Comparison of ENCODE assay signal across 17 cellular contexts in genomic region chr12:122687091-122687490, GRCh38. TPM values are rescaled to one million over a fixed set of nuclear protein-coding genes. Genes with fewer than 3 reads are reported as not detected.
A peak's percentile ranks its signal among the peaks of the same experiment; 100 is the strongest.
DNase-seq lines count a peak whose midpoint lies in the region; ATAC-seq and TF ChIP-seq lines count a peak whose summit lies in the region.
"Had no signal": no experiment of that assay in that cellular context is flagged by ENCODE, and none has a peak within 500 bp of the region (broad histone marks: within the 10 kb centered on the region; RNA-seq: fewer than 3 reads in every experiment).

No MANE protein-coding gene starts in this region.

- H3K36me3 ChIP-seq in fibroblast of lung (ENCODE audit: control insufficient read depth, insufficient read depth, low read length), result no peaks in the 10 kb centered on the region
- no peaks in the 10 kb centered on the region for H3K36me3 ChIP-seq in thyroid gland
- H3K36me3 ChIP-seq: tibial artery had no signal

- ATAC-seq in HG03378 (IDR thresholded peaks at IDR 0.05; ENCODE audit: unreplicated experiment) (no peak), HG03175 (IDR thresholded peaks at IDR 0.05; ENCODE audit: unreplicated experiment) (no peak)
- ATAC-seq: Right ventricle myocardium inferior had no signal

- no peak overlapping the region for H3K27ac ChIP-seq in fibroblast of lung (ENCODE audit: insufficient read depth, low read length)
- peak overlapping the region in 2 of 3 donors; percentile 75 to 93 for H3K27ac ChIP-seq in thyroid gland
- H3K27ac ChIP-seq: epithelial cell of prostate, tibial artery had no signal

- no peaks in the 10 kb centered on the region for H3K9me3 ChIP-seq in fibroblast of lung (ENCODE audit: control insufficient read depth, insufficient read depth, low read depth, low read length)
- no peaks in the 10 kb centered on the region for H3K9me3 ChIP-seq in thyroid gland
- H3K9me3 ChIP-seq: tibial artery had no signal

- no peaks in the 10 kb centered on the region for H3K27me3 ChIP-seq in fibroblast of lung (ENCODE audit: control insufficient read depth, insufficient read depth, low read length)
- no peaks in the 10 kb centered on the region for H3K27me3 ChIP-seq in thyroid gland
- H3K27me3 ChIP-seq: tibial artery had no signal

- TF ChIP-seq CTCF in fibroblast of lung (conservative IDR thresholded peaks at IDR 0.05 in 1 of 2, IDR thresholded peaks at IDR 0.05 in 1 of 2; ENCODE audit: low read depth in 1 of 2, low read length in 2 of 2) (no peak), thyroid gland (IDR thresholded peaks at IDR 0.05) (no peak)

- H3K79me2 ChIP-seq in fibroblast of lung (ENCODE audit: control insufficient read depth, insufficient read depth, low read length), result no peaks in the 10 kb centered on the region

- no peak overlapping the region for H3K4me3 ChIP-seq in fibroblast of lung (replicated peaks in 1 of 4; ENCODE audit: control extremely low read depth in 1 of 4, insufficient read depth in 1 of 4, low read depth in 3 of 4, low read length in 4 of 4)
- H3K4me3 ChIP-seq in thyroid gland (replicated peaks in 1 of 3), result no peak overlapping the region
- H3K4me3 ChIP-seq: tibial artery had no signal

- H3K4me2 ChIP-seq in fibroblast of lung (ENCODE audit: extremely low read depth, insufficient read depth, low read length), result no peak overlapping the region

- intact Hi-C loops in thyroid gland (cut with DNase I), result no loop called here

- DNase-seq in NCI-H1436 (lab: John Stamatoyannopoulos, UW), result peak; percentile 1
- DNase-seq in NCI-H1436 treated with DMSO at 0.1 percent for 48 hours (lab: John Stamatoyannopoulos, UW), result no peak
- DNase-seq in NCI-H345 (lab: John Stamatoyannopoulos, UW), result peak; percentile 55
- DNase-seq in fibroblast of lung (ENCODE audit: low read depth in 2 of 2), result peak; percentile 20 to 33
- peak; percentile 94 to 95 for DNase-seq in thyroid gland
- no peak for DNase-seq in amniotic stem cell (lab: John Stamatoyannopoulos, UW)
- DNase-seq: Caco-2, caudate nucleus, NCI-H446 treated with DMSO at 0.1 percent for 48 hours, nucleus accumbens had no signal

- TF ChIP-seq POLR2A in thyroid gland (IDR thresholded peaks at IDR 0.05), result peak in 1 of 2 donors; percentile 11

- 25 to 42% methylated on average over 6 of the region's 6 CpGs for WGBS in thyroid gland, 2 donors

- H4K20me1 ChIP-seq in fibroblast of lung (ENCODE audit: control insufficient read depth, extremely low read depth, insufficient read depth, low read length), result no peaks in the 10 kb centered on the region

- H2AFZ ChIP-seq in fibroblast of lung (ENCODE audit: low read length), result no peak overlapping the region

- H3K4me1 ChIP-seq in fibroblast of lung (ENCODE audit: control insufficient read depth, extremely low read depth, insufficient read depth, low read length) (no peaks in the 10 kb centered on the region), thyroid gland (peaks cover 6 to 17% of the 10 kb centered on the region in 2 donors)
- H3K4me1 ChIP-seq: Caco-2, tibial artery had no signal

- no peak overlapping the region for H3K9ac ChIP-seq in fibroblast of lung (ENCODE audit: insufficient read depth, low read length)

RNA-seq across cellular contexts. Expression of gene HCAR2, which starts 16.1 kb away (rescaled TPM):
- under 0.01 TPM in 1 of 2 replicates, not detected in the other for total RNA-seq in fibroblast of lung
- polyA plus RNA-seq in fibroblast of lung, result not detected in 2 replicates
- polyA plus RNA-seq in fibroblast of lung (2012), result not detected in 2 replicates
- polyA minus RNA-seq in fibroblast of lung (ENCODE audit: low replicate concordance), result not detected in 2 replicates
- not detected for total RNA-seq in thyroid gland
- total RNA-seq: lung microvascular endothelial cell had no signal

RNA-seq across cellular contexts. Expression of gene HCAR3, which starts 29.5 kb away (rescaled TPM):
- total RNA-seq in fibroblast of lung, result under 0.01 TPM in 1 of 2 replicates, not detected in the other
- not detected in 2 replicates for polyA plus RNA-seq in fibroblast of lung
- not detected in 2 replicates for polyA plus RNA-seq in fibroblast of lung (2012)
- polyA minus RNA-seq in fibroblast of lung (ENCODE audit: low replicate concordance), result not detected in 2 replicates
- total RNA-seq in thyroid gland, result under 1 TPM in 2 of 4 donors, not detected in 2; 0.42 to 0.56 TPM
- total RNA-seq: A673, lung microvascular endothelial cell had no signal

RNA-seq across cellular contexts. Expression of gene HCAR1, which starts 43.6 kb away (rescaled TPM):
- 0.51 and 1.5 TPM in 2 replicates for total RNA-seq in fibroblast of lung
- 0.43 and 1.1 TPM in 2 replicates for polyA plus RNA-seq in fibroblast of lung
- polyA plus RNA-seq in fibroblast of lung (2012), result 0.29 and 1.1 TPM in 2 replicates
- 1.6 and 3.9 TPM in 2 replicates for polyA minus RNA-seq in fibroblast of lung (ENCODE audit: low replicate concordance)
- total RNA-seq in thyroid gland, result 1 to 10 TPM in 3 of 4 donors, under 1 TPM in 1; 0.92 to 4.0 (median 2.0) TPM
- total RNA-seq: lung microvascular endothelial cell had no signal

Comparison
In these comparisons a context has a peak if more than half of its experiments do, and no peak if none do; other contexts are left out.
1. DNase-seq: peak in NCI-H1436 (single experiment), NCI-H345 (single experiment), fibroblast of lung (2 of 2) and thyroid gland (2 of 2); none in NCI-H1436 treated with DMSO at 0.1 percent for 48 hours (single experiment) and amniotic stem cell (single experiment).